ENCODE assay signal across 6 cellular contexts in the genomic region with DNA sequence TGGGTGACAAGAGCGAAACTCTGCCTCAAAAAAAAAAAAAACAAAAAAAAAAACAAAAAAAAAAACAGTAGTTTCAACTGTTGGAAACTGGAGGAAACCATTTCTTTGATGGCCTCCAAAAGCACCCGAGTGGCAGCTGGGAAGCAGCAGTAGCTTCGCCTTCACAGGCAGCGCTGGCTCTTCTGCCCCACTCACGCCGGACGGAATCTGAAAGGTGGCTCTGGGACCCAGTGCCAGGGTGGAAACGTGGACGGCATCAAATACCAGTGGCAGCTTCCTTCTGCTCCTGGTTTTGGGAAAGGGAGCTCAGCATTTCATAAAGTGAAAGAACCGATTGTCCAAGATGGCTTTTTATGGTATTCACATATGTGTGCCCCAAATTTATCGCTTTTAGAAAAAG.
"Had no signal": no experiment of that assay in that cellular context is flagged by ENCODE, and none has a peak within 500 bp of the region (broad histone marks: within the 10 kb centered on the region; RNA-seq: fewer than 3 reads in every experiment).

No MANE protein-coding gene starts in this region.

- H2AFZ ChIP-seq: GM23338 had no signal

- H3K4me1 Mint-ChIP-seq: IgD-negative memory B cell had no signal

- H3K27me3 Mint-ChIP-seq: IgD-negative memory B cell had no signal

- H3K27ac ChIP-seq: HL-60 had no signal

- ATAC-seq: GM23338, HepG2 had no signal

- H3K4me3 ChIP-seq: GM23338 had no signal

- H3K36me3 Mint-ChIP-seq: IgD-negative memory B cell had no signal

- H3K4me2 ChIP-seq: GM23338 had no signal

- H3K4me3 Mint-ChIP-seq: GM23338, H9, IgD-negative memory B cell had no signal

- H3K27ac Mint-ChIP-seq: GM23338, H9, IgD-negative memory B cell had no signal

- DNase-seq: H9, HCEC 1CT had no signal
